1 cellular context compared by ENCODE assay signal in genomic region chr5:62322484-62322883, GRCh38.
TF ChIP-seq lines count a peak whose summit lies in the region.

No MANE protein-coding gene starts in this region.

TF ChIP-seq in HepG2, 621 proteins besides CTCF, POLR2A, EP300 and RAD21 (continued from another document and continues in another):
- TF ChIP-seq ZNF33B (CRISPR knock-in tag; IDR thresholded peaks at IDR 0.05) = no peak
- TF ChIP-seq ZNF7 (CRISPR knock-in tag; IDR thresholded peaks at IDR 0.05) = no peak
- no peak for TF ChIP-seq ZNF720 (CRISPR knock-in tag; IDR thresholded peaks at IDR 0.05)
- TF ChIP-seq ZNF572 (CRISPR knock-in tag; IDR thresholded peaks at IDR 0.05) = no peak
- TF ChIP-seq XBP1 (CRISPR knock-in tag; IDR thresholded peaks at IDR 0.05) = no peak
- peak; percentile 77 for TF ChIP-seq FOXP4 (CRISPR knock-in tag; IDR thresholded peaks at IDR 0.05)
- TF ChIP-seq ONECUT2 (CRISPR knock-in tag; IDR thresholded peaks at IDR 0.05) = no peak
- no peak for TF ChIP-seq CBX2 (IDR thresholded peaks at IDR 0.05; ENCODE audit: low read depth, low read length)
- no peak for TF ChIP-seq CBX2 (CRISPR knock-in tag; IDR thresholded peaks at IDR 0.05; ENCODE audit: low read depth)
- no peak for TF ChIP-seq AHR (CRISPR knock-in tag; IDR thresholded peaks at IDR 0.05)
- no peak for TF ChIP-seq GTF2F1 (IDR thresholded peaks at IDR 0.05; ENCODE audit: low read length)
- 0 out of 2 replicates have a peak, but pooled peaks have one; percentile 17 for TF ChIP-seq PATZ1 (CRISPR knock-in tag; IDR thresholded peaks at IDR 0.05)
- no peak for TF ChIP-seq FLYWCH1 (CRISPR knock-in tag; IDR thresholded peaks at IDR 0.05)
- TF ChIP-seq REST (IDR thresholded peaks at IDR 0.05; ENCODE audit: borderline replicate concordance in 1 of 2, low read depth in 1 of 2, low read length in 2 of 2) = 0 out of 4 replicates have a peak, but pooled peaks of 1 of the 2 experiments have one; percentile 34
- no peak for TF ChIP-seq ZNF547 (CRISPR knock-in tag; IDR thresholded peaks at IDR 0.05)
- no peak for TF ChIP-seq REPIN1 (CRISPR knock-in tag; IDR thresholded peaks at IDR 0.05; ENCODE audit: borderline replicate concordance, low read depth)
- TF ChIP-seq MEIS1 (CRISPR knock-in tag; IDR thresholded peaks at IDR 0.05; ENCODE audit: borderline replicate concordance) = no peak
- no peak for TF ChIP-seq HNRNPH1 (optimal IDR thresholded peaks at IDR 0.05; ENCODE audit: low read depth, low read length)
- TF ChIP-seq ZBTB43 (CRISPR knock-in tag; conservative IDR thresholded peaks at IDR 0.05) = no peak
- no peak for TF ChIP-seq TAF15 (IDR thresholded peaks at IDR 0.05; ENCODE audit: low read depth, low read length, poor library complexity, severe bottlenecking)
- peak; percentile 70 to 95 for TF ChIP-seq NR2F1 (CRISPR knock-in tag; IDR thresholded peaks at IDR 0.05)
- no peak for TF ChIP-seq ZFP36L1 (CRISPR knock-in tag; IDR thresholded peaks at IDR 0.05)
- no peak for TF ChIP-seq TMF1 (CRISPR knock-in tag; IDR thresholded peaks at IDR 0.05; ENCODE audit: low read depth)
- no peak for TF ChIP-seq KDM5A (IDR thresholded peaks at IDR 0.05; ENCODE audit: borderline replicate concordance, low read length)
- TF ChIP-seq ZNF512B (CRISPR knock-in tag; IDR thresholded peaks at IDR 0.05; ENCODE audit: borderline replicate concordance) = no peak
- no peak for TF ChIP-seq ZFP1 (CRISPR knock-in tag; IDR thresholded peaks at IDR 0.05)
- TF ChIP-seq ZNF292 (CRISPR knock-in tag; IDR thresholded peaks at IDR 0.05; ENCODE audit: borderline replicate concordance, low read depth) = no peak
- no peak for TF ChIP-seq GABPA (IDR thresholded peaks at IDR 0.05; ENCODE audit: low read depth, low read length)
- no peak for TF ChIP-seq GABPA (CRISPR knock-in tag; IDR thresholded peaks at IDR 0.05; ENCODE audit: low read depth)
- TF ChIP-seq IRX3 (CRISPR knock-in tag; IDR thresholded peaks at IDR 0.05; ENCODE audit: borderline replicate concordance, low read depth) = no peak
- TF ChIP-seq ZBTB20 (CRISPR knock-in tag; IDR thresholded peaks at IDR 0.05; ENCODE audit: borderline replicate concordance, low read depth) = peak; percentile 49; the same call in 1 of the 2 replicates
- TF ChIP-seq ZNF776 (CRISPR knock-in tag; IDR thresholded peaks at IDR 0.05) = no peak
- TF ChIP-seq ZNF20 (CRISPR knock-in tag; IDR thresholded peaks at IDR 0.05) = no peak
- no peak for TF ChIP-seq MED1 (CRISPR knock-in tag; IDR thresholded peaks at IDR 0.05)
- no peak for TF ChIP-seq ZNF354B (CRISPR knock-in tag; IDR thresholded peaks at IDR 0.05)
- TF ChIP-seq ZNF615 (CRISPR knock-in tag; IDR thresholded peaks at IDR 0.05; ENCODE audit: borderline replicate concordance) = no peak
- peak; percentile 50; the same call in 1 of the 2 replicates for TF ChIP-seq ZGPAT (CRISPR knock-in tag; IDR thresholded peaks at IDR 0.05)
- TF ChIP-seq MAFG (CRISPR knock-in tag; IDR thresholded peaks at IDR 0.05) = no peak
- peak; percentile 36; the same call in 1 of the 2 replicates for TF ChIP-seq FOXO1 (CRISPR knock-in tag; IDR thresholded peaks at IDR 0.05)
- no peak for TF ChIP-seq RFXAP (CRISPR knock-in tag; IDR thresholded peaks at IDR 0.05; ENCODE audit: borderline replicate concordance)
- TF ChIP-seq SAP130 (CRISPR knock-in tag; IDR thresholded peaks at IDR 0.05; ENCODE audit: low read depth) = peak; percentile 40; the same call in 1 of the 2 replicates
- TF ChIP-seq SIX1 (CRISPR knock-in tag; IDR thresholded peaks at IDR 0.05; ENCODE audit: borderline replicate concordance) = peak; percentile 54; the same call in 1 of the 2 replicates
- TF ChIP-seq PCBP2 (optimal IDR thresholded peaks at IDR 0.05; ENCODE audit: low read depth, low read length, poor library complexity, severe bottlenecking) = no peak
- no peak for TF ChIP-seq SMAD1 (CRISPR knock-in tag; IDR thresholded peaks at IDR 0.05; ENCODE audit: borderline replicate concordance, low read depth)
- no peak for TF ChIP-seq GABPB1 (CRISPR knock-in tag; IDR thresholded peaks at IDR 0.05)
- TF ChIP-seq KDM1A (CRISPR knock-in tag; IDR thresholded peaks at IDR 0.05) = no peak
- no peak for TF ChIP-seq ZFP91 (CRISPR knock-in tag; IDR thresholded peaks at IDR 0.05; ENCODE audit: borderline replicate concordance)
- no peak for TF ChIP-seq ZNF597 (CRISPR knock-in tag; IDR thresholded peaks at IDR 0.05)
- no peak for TF ChIP-seq ZNF556 (CRISPR knock-in tag; IDR thresholded peaks at IDR 0.05; ENCODE audit: borderline replicate concordance)
- TF ChIP-seq MNT (IDR thresholded peaks at IDR 0.05) = no peak
- no peak for TF ChIP-seq ZNF883 (CRISPR knock-in tag; IDR thresholded peaks at IDR 0.05; ENCODE audit: not compliant biosample characterization)
